ENCODE assay signal across 15 cellular contexts in the genomic region with DNA sequence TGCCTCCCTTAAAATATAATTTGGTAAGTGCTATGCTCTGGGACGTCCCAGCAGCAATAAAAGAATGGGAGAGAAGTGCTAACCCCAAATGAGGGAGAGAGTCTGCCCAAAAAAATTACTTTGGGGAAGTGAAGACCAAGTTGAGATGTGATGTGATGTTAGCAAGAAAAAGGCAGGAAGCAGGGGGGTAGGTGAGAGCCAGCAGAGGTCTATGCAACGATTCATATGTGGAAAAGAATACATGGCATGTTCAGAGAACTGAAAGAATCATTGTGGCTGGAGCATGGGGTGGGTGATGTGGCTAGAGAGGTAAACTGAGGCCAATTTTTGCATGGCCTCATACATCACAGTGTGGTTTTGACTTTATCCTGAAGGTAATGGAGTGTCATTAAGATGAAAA. TPM values are rescaled to one million over a fixed set of nuclear protein-coding genes. Genes with fewer than 3 reads are reported as not detected.
"Had no signal": no experiment of that assay in that cellular context is flagged by ENCODE, and none has a peak within 500 bp of the region (broad histone marks: within the 10 kb centered on the region; RNA-seq: fewer than 3 reads in every experiment).

No MANE protein-coding gene starts in this region.

- ATAC-seq: activated CD4-positive, alpha-beta T cell treated with anti-CD3 and anti-CD28 coated beads for 36 hours; gastrocnemius medialis; heart left ventricle; pancreas had no signal

- DNase-seq: activated CD4-positive, alpha-beta memory T cell treated with anti-CD3 and anti-CD28 coated beads, Interleukin-2, amount 10 ng/mL, durations not matched to agents 7 days and 5 days; activated CD4-positive, alpha-beta T cell treated with anti-CD3 and anti-CD28 coated beads for 36 hours; activated effector memory CD4-positive, alpha-beta T cell treated with anti-CD3 and anti-CD28 coated beads, Interleukin-2, amount 50 U/mL, for 16 hours; activated T-cell treated with anti-CD3 and anti-CD28 coated beads, Interleukin-2, amount 50 U/mL, for 24 hours; adrenal gland; gastrocnemius medialis; heart left ventricle; naive B cell; pancreas; sigmoid colon; spleen; tibial artery had no signal

- H3K27ac ChIP-seq: adrenal gland, gastrocnemius medialis, heart left ventricle, pancreas, sigmoid colon, spleen, tibial artery, vagina had no signal

- H3K9me3 ChIP-seq: adrenal gland, gastrocnemius medialis, heart left ventricle, pancreas, sigmoid colon, spleen, tibial artery, vagina had no signal

- H3K4me3 Mint-ChIP-seq: activated CD4-positive, alpha-beta memory T cell treated with anti-CD3 and anti-CD28 coated beads, Interleukin-2, amount 10 ng/mL, durations not matched to agents 7 days and 5 days; activated CD4-positive, alpha-beta T cell treated with anti-CD3 and anti-CD28 coated beads for 36 hours; activated naive CD4-positive, alpha-beta T cell treated with anti-CD3 and anti-CD28 coated beads, Interleukin-2, amount 50 U/mL, for 24 hours; activated T-cell treated with anti-CD3 and anti-CD28 coated beads, Interleukin-2, amount 50 U/mL, for 24 hours had no signal

- H3K27me3 ChIP-seq: adrenal gland, gastrocnemius medialis, heart left ventricle, pancreas, sigmoid colon, spleen, tibial artery, vagina had no signal

- H3K36me3 ChIP-seq: adrenal gland, gastrocnemius medialis, heart left ventricle, pancreas, sigmoid colon, spleen, tibial artery, vagina had no signal

- H3K4me1 ChIP-seq: pancreas had no signal

- H3K27me3 Mint-ChIP-seq: activated CD4-positive, alpha-beta T cell treated with anti-CD3 and anti-CD28 coated beads for 36 hours; activated naive CD4-positive, alpha-beta T cell treated with anti-CD3 and anti-CD28 coated beads, Interleukin-2, amount 50 U/mL, for 24 hours; activated T-cell treated with anti-CD3 and anti-CD28 coated beads, Interleukin-2, amount 50 U/mL, for 24 hours; naive B cell had no signal

- H3K4me3 ChIP-seq: adrenal gland, gastrocnemius medialis, heart left ventricle, pancreas, sigmoid colon, spleen, tibial artery, vagina had no signal

- H3K36me3 Mint-ChIP-seq: activated naive CD4-positive, alpha-beta T cell treated with anti-CD3 and anti-CD28 coated beads, Interleukin-2, amount 50 U/mL, for 24 hours; naive B cell had no signal

- H3K27ac Mint-ChIP-seq: activated CD4-positive, alpha-beta memory T cell treated with anti-CD3 and anti-CD28 coated beads, Interleukin-2, amount 10 ng/mL, durations not matched to agents 7 days and 5 days; activated CD4-positive, alpha-beta T cell treated with anti-CD3 and anti-CD28 coated beads for 36 hours; activated naive CD4-positive, alpha-beta T cell treated with anti-CD3 and anti-CD28 coated beads, Interleukin-2, amount 50 U/mL, for 24 hours; activated T-cell treated with anti-CD3 and anti-CD28 coated beads, Interleukin-2, amount 50 U/mL, for 24 hours; naive B cell had no signal

- H3K9me3 Mint-ChIP-seq: activated CD4-positive, alpha-beta memory T cell treated with anti-CD3 and anti-CD28 coated beads, Interleukin-2, amount 10 ng/mL, durations not matched to agents 7 days and 5 days; activated naive CD4-positive, alpha-beta T cell treated with anti-CD3 and anti-CD28 coated beads, Interleukin-2, amount 50 U/mL, for 24 hours; activated T-cell treated with anti-CD3 and anti-CD28 coated beads, Interleukin-2, amount 50 U/mL, for 24 hours; naive B cell had no signal

RNA-seq across cellular contexts. Expression of a gene that starts 47.6 kb away (rescaled TPM):
- total RNA-seq: epithelial cell of proximal tubule had no signal
